13 cellular contexts compared by ENCODE assay signal in the genomic region with DNA sequence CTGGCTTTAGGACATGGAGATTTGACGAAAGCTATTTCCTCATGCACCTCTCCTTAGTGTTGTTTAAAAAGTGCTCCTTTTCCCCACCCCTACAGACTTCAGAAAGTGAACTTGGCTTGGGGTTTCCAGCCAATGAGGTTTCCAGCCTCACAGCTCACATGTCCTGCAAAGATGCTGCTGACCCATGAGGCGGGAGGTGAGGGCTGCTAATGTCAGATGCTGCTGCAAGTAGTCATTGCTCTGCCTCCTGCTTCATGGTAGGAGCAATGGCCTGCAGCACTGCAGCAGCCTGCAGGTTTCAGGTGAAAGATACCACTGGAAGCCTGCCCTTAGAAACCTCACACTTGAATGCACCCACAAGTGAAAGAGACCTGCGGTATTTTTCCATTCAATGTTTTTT.
"Had no signal": no experiment of that assay in that cellular context is flagged by ENCODE, and none has a peak within 500 bp of the region (broad histone marks: within the 10 kb centered on the region; RNA-seq: fewer than 3 reads in every experiment).

No MANE protein-coding gene starts in this region.

- DNase-seq: activated CD4-positive, alpha-beta T cell treated with anti-CD3 and anti-CD28 coated beads for 4 hours; activated CD8-positive, alpha-beta T cell treated with anti-CD3 and anti-CD28 coated beads for 36 hours; activated naive CD4-positive, alpha-beta T cell treated with Interleukin-2 at 50 U/mL for 16 hours; left colon; midbrain; naive B cell; retina; stimulated activated CD4-positive, alpha-beta T cell treated with anti-CD3 and anti-CD28 coated beads, Interleukin-4, amount 100 ng/mL, for 24 hours; stimulated activated naive CD8-positive, alpha-beta T cell treated with anti-CD3 and anti-CD28 coated beads, Interleukin-15, amount 100 ng/mL, for 72 hours; testis had no signal

- H3K27me3 ChIP-seq: testis had no signal

- H3K27ac Mint-ChIP-seq: activated CD8-positive, alpha-beta T cell treated with anti-CD3 and anti-CD28 coated beads for 36 hours; dendritic cell treated with granulocyte-macrophage colony-stimulating factor and Interleukin-4, amounts not matched to agents 40 ng/mL and 50 ng/mL, for 4 days; naive B cell; stimulated activated naive CD8-positive, alpha-beta T cell treated with anti-CD3 and anti-CD28 coated beads, Interleukin-15, amount 100 ng/mL, for 72 hours had no signal

- H3K4me3 ChIP-seq: lung, testis had no signal

- H3K9me3 Mint-ChIP-seq: activated CD8-positive, alpha-beta T cell treated with anti-CD3 and anti-CD28 coated beads for 36 hours; central memory CD8-positive, alpha-beta T cell; stimulated activated naive CD8-positive, alpha-beta T cell treated with anti-CD3 and anti-CD28 coated beads, Interleukin-15, amount 100 ng/mL, for 72 hours had no signal

- ATAC-seq: activated CD8-positive, alpha-beta T cell treated with anti-CD3 and anti-CD28 coated beads for 36 hours; left colon; stimulated activated naive CD8-positive, alpha-beta T cell treated with anti-CD3 and anti-CD28 coated beads, Interleukin-15, amount 100 ng/mL, for 72 hours had no signal

- H3K4me1 ChIP-seq: testis had no signal

- H3K27ac ChIP-seq: testis had no signal

- H3K4me3 Mint-ChIP-seq: activated CD8-positive, alpha-beta T cell treated with anti-CD3 and anti-CD28 coated beads for 36 hours; central memory CD8-positive, alpha-beta T cell; dendritic cell treated with granulocyte-macrophage colony-stimulating factor and Interleukin-4, amounts not matched to agents 40 ng/mL and 50 ng/mL, for 4 days; naive B cell; stimulated activated naive CD8-positive, alpha-beta T cell treated with anti-CD3 and anti-CD28 coated beads, Interleukin-15, amount 100 ng/mL, for 72 hours had no signal

- H3K27me3 Mint-ChIP-seq: central memory CD8-positive, alpha-beta T cell had no signal

- H3K4me1 Mint-ChIP-seq: central memory CD8-positive, alpha-beta T cell; naive B cell; stimulated activated naive CD8-positive, alpha-beta T cell treated with anti-CD3 and anti-CD28 coated beads, Interleukin-15, amount 100 ng/mL, for 72 hours had no signal

- H3K9me3 ChIP-seq: testis had no signal
